In the genomic region with DNA sequence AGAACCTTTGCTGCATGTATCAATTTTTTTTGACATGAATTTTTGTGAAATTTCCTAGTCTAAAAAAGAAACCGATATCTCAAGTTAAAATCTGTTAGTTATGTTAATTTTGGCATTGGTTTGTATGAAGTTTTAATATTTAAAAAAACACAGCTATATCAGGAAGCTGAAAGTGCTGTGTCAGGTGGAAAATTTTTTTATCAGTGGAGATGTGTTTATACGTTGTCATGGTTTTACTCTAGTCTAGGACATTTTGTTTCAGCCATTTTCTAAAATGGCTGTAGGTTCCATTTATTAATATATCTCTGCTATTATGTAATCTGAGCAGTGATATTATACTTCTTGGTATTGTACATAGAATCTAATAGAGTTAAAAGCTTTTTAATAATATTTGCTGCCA, we compare ENCODE assay signal across 29 cellular contexts. TPM values are rescaled to one million over a fixed set of nuclear protein-coding genes. Genes with fewer than 3 reads are reported as not detected.
"Had no signal": no experiment of that assay in that cellular context is flagged by ENCODE, and none has a peak within 500 bp of the region (broad histone marks: within the 10 kb centered on the region; RNA-seq: fewer than 3 reads in every experiment).

No MANE protein-coding gene starts in this region.

- H3K9me3 ChIP-seq: MG63, Peyer's patch, SJCRH30 had no signal

- DNase-seq: activated CD4-positive, alpha-beta memory T cell treated with anti-CD3 and anti-CD28 coated beads, Interleukin-2, amount 10 ng/mL, durations not matched to agents 7 days and 5 days; activated CD4-positive, alpha-beta T cell treated with anti-CD3 and anti-CD28 coated beads, Interleukin-2, amount 10 ng/mL, durations not matched to agents 7 days and 5 days; activated CD4-positive, CD25-positive, alpha-beta regulatory T cell; activated gamma-delta T cell; activated naive CD4-positive, alpha-beta T cell treated with anti-CD3 and anti-CD28 coated beads for 36 hours; activated naive CD8-positive, alpha-beta T cell treated with anti-CD3 and anti-CD28 coated beads for 36 hours; activated T-cell treated with anti-CD3 and anti-CD28 coated beads for 4 hours; activated T-cell treated with anti-CD3 and anti-CD28 coated beads, Interleukin-2, amount 50 U/mL, for 48 hours; brain microvascular endothelial cell; MG63; MV-4-11; NCI-H1092 treated with DMSO at 0.1 percent for 48 hours; NCI-H1417 treated with DMSO at 0.1 percent for 48 hours; NCI-H1694; NCI-H2029; NCI-H345; NCI-H510A; NCI-H526 treated with DMSO at 0.1 percent for 48 hours; NCI-H82; Peyer's patch; Right ventricle myocardium superior; SJCRH30; SW 1271 had no signal

- H3K27ac ChIP-seq: brain microvascular endothelial cell, cardiac muscle cell, Peyer's patch, RWPE1, SJCRH30, VCaP had no signal

- ATAC-seq: activated T-helper 17 cell treated with anti-CD3 and anti-CD28 coated beads, Interleukin-2, amount 50 U/mL, for 72 hours; SK-N-SH treated with all-trans-retinoic acid at 6 μM for 48 hours had no signal

- H3K4me3 ChIP-seq: cardiac muscle cell, MG63, Peyer's patch, SJCRH30 had no signal

- H3K4me1 ChIP-seq: Peyer's patch, SJCRH30 had no signal

- H3K27me3 ChIP-seq: brain microvascular endothelial cell, cardiac muscle cell, MG63, Peyer's patch, SJCRH30 had no signal

RNA-seq across cellular contexts. Expression of gene SMARCA1, which starts 50.9 kb away (rescaled TPM):
- total RNA-seq: activated CD4-positive, alpha-beta memory T cell treated with anti-CD3 and anti-CD28 coated beads, Interleukin-2, amount 10 ng/mL, durations not matched to agents 7 days and 5 days; activated CD4-positive, alpha-beta T cell treated with anti-CD3 and anti-CD28 coated beads, Interleukin-2, amount 10 ng/mL, durations not matched to agents 7 days and 5 days; T-helper 1 cell treated with Interleukin-12 subunit alpha and Interleukin-12 subunit beta and Interleukin-4 antibody, amounts not matched to agents 30 ng/mL and 1 ng/mL, for 36 hours had no signal
